15 cellular contexts compared by ENCODE assay signal in the genomic region with DNA sequence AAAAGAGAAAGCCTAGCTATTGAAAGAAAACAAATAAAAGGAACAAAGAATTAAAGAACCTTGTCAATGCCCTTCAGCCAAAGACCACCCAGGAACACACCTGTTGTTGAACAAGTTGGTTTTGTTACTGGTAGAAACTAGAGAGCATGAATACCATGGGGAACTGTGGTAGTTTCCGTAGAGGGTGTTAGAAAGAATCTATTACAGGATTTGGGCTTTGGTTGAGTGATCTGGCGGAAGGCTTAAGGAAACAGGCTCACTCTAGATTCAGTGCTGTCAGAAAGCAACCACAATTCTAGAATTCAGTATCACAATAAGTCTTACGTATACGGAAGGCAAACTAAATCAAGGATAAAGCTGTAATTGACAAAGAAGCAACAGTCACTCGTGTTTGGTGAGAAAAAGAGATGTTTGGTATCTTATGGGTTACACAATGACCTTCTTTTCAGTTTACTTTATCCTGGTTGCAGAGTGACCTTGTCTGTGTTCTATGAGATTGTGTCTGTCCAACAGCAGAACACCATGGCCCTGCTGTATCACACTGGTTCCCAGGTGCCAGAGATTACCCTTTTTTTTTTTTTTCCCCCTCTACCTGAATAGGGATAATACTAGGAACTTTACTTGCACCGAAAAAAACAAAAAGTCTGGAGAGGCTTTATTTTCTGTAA.
A peak's percentile ranks its signal among the peaks of the same experiment; 100 is the strongest.
DNase-seq lines count a peak whose midpoint lies in the region; ATAC-seq and TF ChIP-seq lines count a peak whose summit lies in the region.
"Had no signal": no experiment of that assay in that cellular context is flagged by ENCODE, and none has a peak within 500 bp of the region (broad histone marks: within the 10 kb centered on the region; RNA-seq: fewer than 3 reads in every experiment).

No MANE protein-coding gene starts in this region.

- no peaks in the 10 kb centered on the region for H3K79me1 ChIP-seq in mesenchymal stem cell (replicated peaks; ENCODE audit: low read length, poor library complexity, severe bottlenecking)

- no peaks in the 10 kb centered on the region for H3K79me2 ChIP-seq in hepatocyte

- no peak overlapping the region for H2BK120ac ChIP-seq in mesenchymal stem cell (ENCODE audit: low read depth, low read length)

- H3K4ac ChIP-seq in mesenchymal stem cell (ENCODE audit: low read depth in 1 of 2, low read length in 2 of 2): no peak overlapping the region

- H3K4me2 ChIP-seq in hepatocyte (no peak overlapping the region), mesenchymal stem cell (ENCODE audit: low read length, poor library complexity, severe bottlenecking) (no peak overlapping the region)
- H3K4me2 ChIP-seq: SK-N-SH had no signal

- no peaks in the 10 kb centered on the region for H3K9me3 ChIP-seq in hepatocyte (ENCODE audit: low read depth)
- peaks cover 3% of the 10 kb centered on the region for H3K9me3 ChIP-seq in mesenchymal stem cell (ENCODE audit: control insufficient read depth, low read length)
- H3K9me3 ChIP-seq: left lung, SK-N-SH, suprapubic skin had no signal

- H4K91ac ChIP-seq in mesenchymal stem cell (ENCODE audit: low read length): no peak overlapping the region

- H2AK5ac ChIP-seq in mesenchymal stem cell (ENCODE audit: low read length, severe bottlenecking): no peak overlapping the region

- H3K23ac ChIP-seq in mesenchymal stem cell (ENCODE audit: low read length in 2 of 2): no peak overlapping the region

- H3K27ac ChIP-seq in hepatocyte: peak overlapping the region; percentile 24
- H3K27ac ChIP-seq in mesenchymal stem cell (ENCODE audit: low read length, poor library complexity, severe bottlenecking): no peak overlapping the region
- H3K27ac ChIP-seq: left lung, suprapubic skin had no signal

- no peak overlapping the region for H3K14ac ChIP-seq in mesenchymal stem cell (ENCODE audit: low read length in 2 of 2)

- no peaks in the 10 kb centered on the region for H4K20me1 ChIP-seq in hepatocyte (ENCODE audit: insufficient read depth, poor library complexity, severe bottlenecking)

- no peak overlapping the region for H4K8ac ChIP-seq in mesenchymal stem cell (ENCODE audit: low read length)

- no peak overlapping the region for H3K18ac ChIP-seq in mesenchymal stem cell (ENCODE audit: low read depth in 1 of 2, low read length in 2 of 2)

- TF ChIP-seq CTCF in hepatocyte (IDR thresholded peaks at IDR 0.05; ENCODE audit: poor library complexity): no peak

- no peak overlapping the region for H3K9ac ChIP-seq in mesenchymal stem cell (ENCODE audit: low read length)
- H3K9ac ChIP-seq: SK-N-SH had no signal

- ATAC-seq in GM18861 (IDR thresholded peaks at IDR 0.05; ENCODE audit: unreplicated experiment) (peak; percentile 95), GM21447 (IDR thresholded peaks at IDR 0.05; ENCODE audit: unreplicated experiment) (peak; percentile 99), HG03135 (IDR thresholded peaks at IDR 0.05; ENCODE audit: unreplicated experiment) (peak; percentile 99)
- ATAC-seq: left lung had no signal

- WGBS in hepatocyte (ENCODE audit: low lambda C conversion rate, missing lambda C conversion rate): 67% methylated on average over 6 of the region's 6 CpGs
- 78% methylated on average over 5 of the region's 6 CpGs for WGBS in mesenchymal stem cell

- peaks cover 6% of the 10 kb centered on the region for H3K4me1 ChIP-seq in hepatocyte (ENCODE audit: insufficient read depth)
- no peaks in the 10 kb centered on the region for H3K4me1 ChIP-seq in mesenchymal stem cell (ENCODE audit: control insufficient read depth, insufficient read depth, low read depth, low read length)
- H3K4me1 ChIP-seq: left lung, suprapubic skin had no signal

- no peak overlapping the region for H3K4me3 ChIP-seq in hepatocyte
- H3K4me3 ChIP-seq in mesenchymal stem cell (ENCODE audit: insufficient read depth in 1 of 2, low read depth in 1 of 2, low read length in 2 of 2): no peak overlapping the region
- H3K4me3 ChIP-seq: left lung, suprapubic skin had no signal

- H3K27me3 ChIP-seq in hepatocyte (no peaks in the 10 kb centered on the region), mesenchymal stem cell (ENCODE audit: control insufficient read depth in 1 of 2, insufficient read depth in 1 of 2, low read length in 2 of 2) (peaks cover 0 to 41% of the 10 kb centered on the region in 2 experiments)
- H3K27me3 ChIP-seq: left lung, suprapubic skin had no signal

- H3K36me3 ChIP-seq in hepatocyte (replicated peaks; ENCODE audit: insufficient read depth, low read depth): no peaks in the 10 kb centered on the region
- no peaks in the 10 kb centered on the region for H3K36me3 ChIP-seq in mesenchymal stem cell (ENCODE audit: control insufficient read depth in 1 of 2, insufficient read depth in 2 of 2, low read depth in 1 of 2, low read length in 2 of 2)
- H3K36me3 ChIP-seq: left lung, suprapubic skin had no signal

- no peak for DNase-seq in hepatocyte (ENCODE audit: low spot score)
- DNase-seq in HuH-7.5 (ENCODE audit: low spot score): no peak
- DNase-seq in GM03348 (ENCODE audit: low spot score): no peak
- DNase-seq in NCI-H2227 treated with DMSO at 0.1 percent for 48 hours (lab: John Stamatoyannopoulos, UW): no peak
- DNase-seq in mesenchymal stem cell: no peak
- DNase-seq: activated T-cell treated with anti-CD3 and anti-CD28 coated beads, Interleukin-2, amount 50 U/mL, for 4 hours; effector CD8-positive, alpha-beta T cell; GF-D8; left lung; SK-N-SH; small intestine had no signal

- H3K9me2 ChIP-seq in hepatocyte (replicated peaks; ENCODE audit: insufficient read depth): no peaks in the 10 kb centered on the region
- H3K9me2 ChIP-seq: SK-N-SH had no signal

- no peak overlapping the region for H2BK15ac ChIP-seq in mesenchymal stem cell (ENCODE audit: low read depth, poor library complexity, severe bottlenecking)

- H2BK5ac ChIP-seq in mesenchymal stem cell (ENCODE audit: low read depth, low read length, poor library complexity, severe bottlenecking): no peak overlapping the region

- no peak overlapping the region for H2BK12ac ChIP-seq in mesenchymal stem cell (ENCODE audit: low read length in 2 of 2)

- H2AFZ ChIP-seq in hepatocyte (no peak overlapping the region), mesenchymal stem cell (ENCODE audit: low read depth, low read length) (no peak overlapping the region)
